ENCODE assay signal across 1 cellular context in the genomic region with DNA sequence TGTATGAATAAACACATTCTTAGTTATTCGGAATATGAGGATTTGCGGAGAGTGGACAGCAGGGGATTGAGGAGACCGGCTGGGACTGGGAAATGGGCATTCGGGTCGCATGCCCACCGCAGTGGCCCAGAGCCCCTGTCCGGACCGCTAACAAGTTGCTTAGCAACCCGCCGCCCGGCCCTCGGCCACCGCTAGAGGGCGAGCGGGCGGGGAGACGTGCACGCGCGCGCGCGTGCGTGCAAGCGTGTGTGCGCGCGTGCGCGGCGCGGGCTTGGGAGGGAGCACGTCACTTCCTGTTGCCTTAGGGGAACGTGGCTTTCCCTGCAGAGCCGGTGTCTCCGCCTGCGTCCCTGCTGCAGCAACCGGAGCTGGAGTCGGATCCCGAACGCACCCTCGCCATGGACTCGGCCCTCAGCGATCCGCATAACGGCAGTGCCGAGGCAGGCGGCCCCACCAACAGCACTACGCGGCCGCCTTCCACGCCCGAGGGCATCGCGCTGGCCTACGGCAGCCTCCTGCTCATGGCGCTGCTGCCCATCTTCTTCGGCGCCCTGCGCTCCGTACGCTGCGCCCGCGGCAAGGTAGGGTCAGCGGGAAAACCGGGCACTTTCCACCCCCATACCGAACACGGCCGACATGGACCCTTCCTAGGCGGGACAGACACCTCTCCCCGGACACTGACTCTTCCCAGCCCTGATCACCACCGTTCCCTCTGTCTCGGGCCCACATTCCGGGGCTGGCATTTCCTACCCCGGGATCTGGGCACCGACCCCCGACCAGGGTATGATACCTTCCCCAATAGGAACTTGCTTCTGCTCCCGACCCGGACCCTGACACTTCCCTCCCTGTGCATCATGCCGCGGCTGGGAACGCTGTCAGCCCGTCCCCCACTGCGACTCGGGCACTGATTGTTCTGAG.
TF ChIP-seq lines count a peak whose summit lies in the region.

A gene with protein sequence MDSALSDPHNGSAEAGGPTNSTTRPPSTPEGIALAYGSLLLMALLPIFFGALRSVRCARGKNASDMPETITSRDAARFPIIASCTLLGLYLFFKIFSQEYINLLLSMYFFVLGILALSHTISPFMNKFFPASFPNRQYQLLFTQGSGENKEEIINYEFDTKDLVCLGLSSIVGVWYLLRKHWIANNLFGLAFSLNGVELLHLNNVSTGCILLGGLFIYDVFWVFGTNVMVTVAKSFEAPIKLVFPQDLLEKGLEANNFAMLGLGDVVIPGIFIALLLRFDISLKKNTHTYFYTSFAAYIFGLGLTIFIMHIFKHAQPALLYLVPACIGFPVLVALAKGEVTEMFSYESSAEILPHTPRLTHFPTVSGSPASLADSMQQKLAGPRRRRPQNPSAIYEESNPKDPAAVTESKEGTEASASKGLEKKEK (plus strand): TSS at position 289 of the 918 bp plus-strand sequence. CDS start 110 bp downstream, at position 399.

TF ChIP-seq in HEK293, 187 proteins besides CTCF, POLR2A, EP300 and RAD21 (continued from another document):
- TF ChIP-seq ZNF391 (tag by site-specific recombination; IDR thresholded peaks at IDR 0.05; ENCODE audit: borderline replicate concordance, low read depth) = 0 out of 2 replicates have a peak, but pooled peaks have one; percentile 36
- TF ChIP-seq SCRT2 (tag by site-specific recombination; IDR thresholded peaks at IDR 0.05) = peak; percentile 57
- TF ChIP-seq KLF16 (tag by site-specific recombination; IDR thresholded peaks at IDR 0.05) = no peak
- TF ChIP-seq ZXDB (tag by site-specific recombination; IDR thresholded peaks at IDR 0.05) = peak; percentile 83
- no peak for TF ChIP-seq ZNF112 (tag by site-specific recombination; IDR thresholded peaks at IDR 0.05)
- no peak for TF ChIP-seq TCF7L2 (IDR thresholded peaks at IDR 0.05; ENCODE audit: borderline replicate concordance, low read depth, low read length)
- no peak for TF ChIP-seq ZNF677 (tag by site-specific recombination; IDR thresholded peaks at IDR 0.05)
- TF ChIP-seq, protein P1, sequence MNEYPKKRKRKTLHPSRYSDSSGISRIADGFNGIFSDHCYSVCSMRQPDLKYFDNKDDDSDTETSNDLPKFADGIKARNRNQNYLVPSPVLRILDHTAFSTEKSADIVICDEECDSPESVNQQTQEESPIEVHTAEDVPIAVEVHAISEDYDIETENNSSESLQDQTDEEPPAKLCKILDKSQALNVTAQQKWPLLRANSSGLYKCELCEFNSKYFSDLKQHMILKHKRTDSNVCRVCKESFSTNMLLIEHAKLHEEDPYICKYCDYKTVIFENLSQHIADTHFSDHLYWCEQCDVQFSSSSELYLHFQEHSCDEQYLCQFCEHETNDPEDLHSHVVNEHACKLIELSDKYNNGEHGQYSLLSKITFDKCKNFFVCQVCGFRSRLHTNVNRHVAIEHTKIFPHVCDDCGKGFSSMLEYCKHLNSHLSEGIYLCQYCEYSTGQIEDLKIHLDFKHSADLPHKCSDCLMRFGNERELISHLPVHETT (tag by site-specific recombination; IDR thresholded peaks at IDR 0.05) = no peak
- peak; percentile 40; the same call in 1 of the 2 replicates for TF ChIP-seq KLF9 (tag by site-specific recombination; IDR thresholded peaks at IDR 0.05; ENCODE audit: low read depth)
- no peak for TF ChIP-seq MYNN (tag by site-specific recombination; IDR thresholded peaks at IDR 0.05; ENCODE audit: borderline replicate concordance)
